Comparison of ENCODE assay signal across 8 cellular contexts in genomic region chr5:140244525-140245025, GRCh38. TPM values are rescaled to one million over a fixed set of nuclear protein-coding genes. Genes with fewer than 3 reads are reported as not detected.
DNase-seq lines count a peak whose midpoint lies in the region; ATAC-seq and TF ChIP-seq lines count a peak whose summit lies in the region.

No MANE protein-coding gene starts in this region.

- no peak overlapping the region for H3K4me3 ChIP-seq in esophagus squamous epithelium

- intact Hi-C loops in esophagus squamous epithelium (cut with DNase I), result loop anchor here (2.0 kb wide), 1 partner anchor 106 kb away; no protein-coding TSS in a partner anchor

- peak; percentile 65 to 80 for ATAC-seq in activated T-cell treated with anti-CD3 and anti-CD28 coated beads, Interleukin-2, amount 50 U/mL, for 4 hours
- peak; percentile 78 for ATAC-seq in stimulated activated memory B cell treated with anti-CD40 and anti-IgM and Interleukin-4, amounts not matched to agents 10 μg/mL and 1 μg/mL and 100 μg/mL, for 72 hours

- no peaks in the 10 kb centered on the region for H3K9me3 Mint-ChIP-seq in activated T-cell treated with anti-CD3 and anti-CD28 coated beads, Interleukin-2, amount 50 U/mL, for 4 hours
- no peaks in the 10 kb centered on the region for H3K9me3 Mint-ChIP-seq in nephron progenitor cell
- no peaks in the 10 kb centered on the region for H3K9me3 Mint-ChIP-seq in stimulated activated memory B cell treated with anti-CD40 and anti-IgM and Interleukin-4, amounts not matched to agents 10 μg/mL and 1 μg/mL and 100 μg/mL, for 72 hours

- H3K27me3 ChIP-seq in esophagus squamous epithelium, result no peaks in the 10 kb centered on the region

- H3K27ac ChIP-seq in esophagus squamous epithelium, result peak overlapping the region in 1 of 4 donors; percentile 4

- H3K27ac Mint-ChIP-seq in nephron progenitor cell, result no peak overlapping the region
- peak overlapping the region; percentile 48 for H3K27ac Mint-ChIP-seq in stimulated activated memory B cell treated with anti-CD40 and anti-IgM and Interleukin-4, amounts not matched to agents 10 μg/mL and 1 μg/mL and 100 μg/mL, for 72 hours

- peaks cover 20% of the 10 kb centered on the region for H3K4me1 Mint-ChIP-seq in activated T-cell treated with anti-CD3 and anti-CD28 coated beads, Interleukin-2, amount 50 U/mL, for 4 hours (ENCODE audit: low read depth)
- peaks cover 38% of the 10 kb centered on the region for H3K4me1 Mint-ChIP-seq in nephron progenitor cell
- peaks cover 25% of the 10 kb centered on the region for H3K4me1 Mint-ChIP-seq in stimulated activated memory B cell treated with anti-CD40 and anti-IgM and Interleukin-4, amounts not matched to agents 10 μg/mL and 1 μg/mL and 100 μg/mL, for 72 hours

- TF ChIP-seq CTCF in esophagus squamous epithelium (IDR thresholded peaks at IDR 0.05) (peak; percentile 80 to 95 (median 92)), nephron progenitor cell (IDR thresholded peaks at IDR 0.05) (peak; percentile 88)

- H3K27me3 Mint-ChIP-seq in activated T-cell treated with anti-CD3 and anti-CD28 coated beads, Interleukin-2, amount 50 U/mL, for 4 hours (ENCODE audit: low read depth), result no peaks in the 10 kb centered on the region
- H3K27me3 Mint-ChIP-seq in nephron progenitor cell (ENCODE audit: low read depth, poor library complexity), result no peaks in the 10 kb centered on the region
- H3K27me3 Mint-ChIP-seq in stimulated activated memory B cell treated with anti-CD40 and anti-IgM and Interleukin-4, amounts not matched to agents 10 μg/mL and 1 μg/mL and 100 μg/mL, for 72 hours, result no peaks in the 10 kb centered on the region

- 18 to 45% methylated on average over 2 to 10 of the region's 14 CpGs for WGBS in esophagus squamous epithelium, 2 donors

- DNase-seq in AML-193 (lab: John Stamatoyannopoulos, UW) (peak; percentile 59 to 72), GM19238 (ENCODE audit: insufficient read length, low spot score) (peak; percentile 69), HUDEP-2 (lab: John Stamatoyannopoulos, UW; ENCODE audit: unreplicated experiment in 76 of 76) (peak in 70 of 76 experiments; percentile 15 to 80 (median 63)), esophagus squamous epithelium (lab: John Stamatoyannopoulos, UW) (peak; percentile 33), nephron progenitor cell (peak; percentile 91)
- DNase-seq in activated T-cell treated with anti-CD3 and anti-CD28 coated beads, Interleukin-2, amount 50 U/mL, for 4 hours, result peak; percentile 74

- peaks cover 29 to 66% (median 46%) of the 10 kb centered on the region in 3 donors for H3K4me1 ChIP-seq in esophagus squamous epithelium

- H3K36me3 Mint-ChIP-seq in activated T-cell treated with anti-CD3 and anti-CD28 coated beads, Interleukin-2, amount 50 U/mL, for 4 hours (ENCODE audit: insufficient read depth), result peaks cover 10% of the 10 kb centered on the region
- peaks cover 23% of the 10 kb centered on the region for H3K36me3 Mint-ChIP-seq in nephron progenitor cell (ENCODE audit: low read depth)
- H3K36me3 Mint-ChIP-seq in stimulated activated memory B cell treated with anti-CD40 and anti-IgM and Interleukin-4, amounts not matched to agents 10 μg/mL and 1 μg/mL and 100 μg/mL, for 72 hours, result peaks cover 24% of the 10 kb centered on the region

- H3K4me3 Mint-ChIP-seq in activated T-cell treated with anti-CD3 and anti-CD28 coated beads, Interleukin-2, amount 50 U/mL, for 4 hours, result no peak overlapping the region
- H3K4me3 Mint-ChIP-seq in nephron progenitor cell, result no peak overlapping the region
- H3K4me3 Mint-ChIP-seq in stimulated activated memory B cell treated with anti-CD40 and anti-IgM and Interleukin-4, amounts not matched to agents 10 μg/mL and 1 μg/mL and 100 μg/mL, for 72 hours, result no peak overlapping the region

- H3K36me3 ChIP-seq in esophagus squamous epithelium, result peaks cover 0 to 34% (median 8%) of the 10 kb centered on the region in 3 donors

- TF ChIP-seq POLR2A in esophagus squamous epithelium (IDR thresholded peaks at IDR 0.05), result no peak

- H3K9me3 ChIP-seq in esophagus squamous epithelium, result no peaks in the 10 kb centered on the region

TF ChIP-seq in PFSK-1, 5 proteins besides CTCF, POLR2A, EP300 and RAD21:
- TF ChIP-seq, protein P1, sequence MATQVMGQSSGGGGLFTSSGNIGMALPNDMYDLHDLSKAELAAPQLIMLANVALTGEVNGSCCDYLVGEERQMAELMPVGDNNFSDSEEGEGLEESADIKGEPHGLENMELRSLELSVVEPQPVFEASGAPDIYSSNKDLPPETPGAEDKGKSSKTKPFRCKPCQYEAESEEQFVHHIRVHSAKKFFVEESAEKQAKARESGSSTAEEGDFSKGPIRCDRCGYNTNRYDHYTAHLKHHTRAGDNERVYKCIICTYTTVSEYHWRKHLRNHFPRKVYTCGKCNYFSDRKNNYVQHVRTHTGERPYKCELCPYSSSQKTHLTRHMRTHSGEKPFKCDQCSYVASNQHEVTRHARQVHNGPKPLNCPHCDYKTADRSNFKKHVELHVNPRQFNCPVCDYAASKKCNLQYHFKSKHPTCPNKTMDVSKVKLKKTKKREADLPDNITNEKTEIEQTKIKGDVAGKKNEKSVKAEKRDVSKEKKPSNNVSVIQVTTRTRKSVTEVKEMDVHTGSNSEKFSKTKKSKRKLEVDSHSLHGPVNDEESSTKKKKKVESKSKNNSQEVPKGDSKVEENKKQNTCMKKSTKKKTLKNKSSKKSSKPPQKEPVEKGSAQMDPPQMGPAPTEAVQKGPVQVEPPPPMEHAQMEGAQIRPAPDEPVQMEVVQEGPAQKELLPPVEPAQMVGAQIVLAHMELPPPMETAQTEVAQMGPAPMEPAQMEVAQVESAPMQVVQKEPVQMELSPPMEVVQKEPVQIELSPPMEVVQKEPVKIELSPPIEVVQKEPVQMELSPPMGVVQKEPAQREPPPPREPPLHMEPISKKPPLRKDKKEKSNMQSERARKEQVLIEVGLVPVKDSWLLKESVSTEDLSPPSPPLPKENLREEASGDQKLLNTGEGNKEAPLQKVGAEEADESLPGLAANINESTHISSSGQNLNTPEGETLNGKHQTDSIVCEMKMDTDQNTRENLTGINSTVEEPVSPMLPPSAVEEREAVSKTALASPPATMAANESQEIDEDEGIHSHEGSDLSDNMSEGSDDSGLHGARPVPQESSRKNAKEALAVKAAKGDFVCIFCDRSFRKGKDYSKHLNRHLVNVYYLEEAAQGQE (IDR thresholded peaks at IDR 0.05; ENCODE audit: insufficient read depth in 1 of 2, low read depth in 2 of 2, low read length in 2 of 2), result no peak
- TF ChIP-seq TAF1 (IDR thresholded peaks at IDR 0.05; ENCODE audit: borderline replicate concordance, insufficient read depth, low read length), result no peak
- peak; percentile 57 for TF ChIP-seq FOXP2 (optimal IDR thresholded peaks at IDR 0.05; ENCODE audit: borderline replicate concordance, extremely low read depth, extremely low read length, insufficient read depth)
- peak; percentile 86; the same call in 1 of the 2 replicates for TF ChIP-seq SIN3A (IDR thresholded peaks at IDR 0.05; ENCODE audit: borderline replicate concordance, insufficient read depth, low read length)
- no peak for TF ChIP-seq POLR2AphosphoS5 (IDR thresholded peaks at IDR 0.05; ENCODE audit: low read depth, low read length)

RNA-seq across cellular contexts. Expression of gene PFDN1, which starts 58.3 kb away (rescaled TPM):
- 43.9 TPM for polyA plus RNA-seq in PFSK-1 (2012; ENCODE audit: insufficient read length, low read depth)
- 10 to 100 TPM; 54.1 to 58.8 (median 55.7) TPM for total RNA-seq in activated T-cell treated with anti-CD3 and anti-CD28 coated beads, Interleukin-2, amount 50 U/mL, for 4 hours
- total RNA-seq in esophagus squamous epithelium, result 10 to 100 TPM; 38.1 to 67.5 (median 60.4) TPM

Comparison
In these comparisons a context has a peak if more than half of its experiments do, and no peak if none do; other contexts are left out.
1. DNase-seq: peak in every context shown above with its lines; median percentile 91 in nephron progenitor cell; 74 in activated T-cell treated with anti-CD3 and anti-CD28 coated beads, Interleukin-2, amount 50 U/mL, for 4 hours; 69 in GM19238; 66 in AML-193; 63 in HUDEP-2; 33 in esophagus squamous epithelium.